In the genomic region with DNA sequence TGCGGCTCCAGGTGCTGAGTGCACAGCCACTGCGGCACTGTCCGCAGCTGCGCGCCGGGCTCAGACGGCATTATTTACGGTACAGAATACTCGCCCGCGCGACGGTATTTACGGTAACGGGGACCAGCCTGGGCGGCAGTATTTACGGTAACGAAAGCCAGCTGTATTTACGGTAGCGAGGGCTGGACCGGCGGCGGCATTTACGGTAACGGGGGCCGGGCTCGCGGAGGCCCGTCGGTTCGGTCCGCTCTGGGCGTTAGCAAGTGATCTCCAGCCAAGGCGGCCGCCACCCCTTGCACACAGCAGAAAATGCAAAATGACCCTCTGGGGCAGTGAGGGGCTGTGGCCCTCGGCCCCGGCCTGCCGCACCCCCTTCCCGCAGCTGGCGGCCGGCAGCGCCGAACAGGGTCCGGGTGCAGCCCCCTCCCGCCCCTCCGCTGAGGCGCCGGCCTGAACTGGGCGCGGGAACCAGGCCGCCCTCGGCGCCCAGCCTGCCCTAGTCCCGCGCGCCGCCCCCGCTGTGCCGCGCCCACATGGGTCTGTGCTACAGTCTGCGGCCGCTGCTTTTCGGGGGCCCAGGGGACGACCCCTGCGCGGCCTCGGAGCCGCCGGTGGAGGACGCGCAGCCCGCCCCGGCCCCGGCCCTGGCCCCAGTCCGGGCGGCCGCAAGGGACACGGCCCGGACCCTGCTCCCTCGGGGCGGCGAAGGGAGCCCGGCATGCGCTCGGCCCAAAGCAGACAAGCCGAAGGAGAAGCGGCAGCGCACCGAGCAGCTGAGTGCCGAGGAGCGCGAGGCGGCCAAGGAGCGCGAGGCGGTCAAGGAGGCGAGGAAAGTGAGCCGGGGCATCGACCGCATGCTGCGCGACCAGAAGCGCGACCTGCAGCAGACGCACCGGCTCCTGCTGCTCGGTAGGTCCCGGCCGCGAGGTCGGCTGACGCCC, we compare ENCODE assay signal across 8 cellular contexts. TPM values are rescaled to one million over a fixed set of nuclear protein-coding genes. Genes with fewer than 3 reads are reported as not detected.
DNase-seq lines count a peak whose midpoint lies in the region; ATAC-seq, FAIRE-seq and TF ChIP-seq lines count a peak whose summit lies in the region.

A gene (plus strand): TSS at position 234 of the 941 bp plus-strand sequence. CDS start 300 bp downstream, at position 534.

- no peak within 1 kb of the TSS for H2AK5ac ChIP-seq in H1 (ENCODE audit: low read depth, low read length)

- peak within 1 kb of the TSS; percentile 13 to 55 (median 42); a peak in 3 of 7 replicates for H3K9ac ChIP-seq in H1 (replicated peaks in 1 of 4; ENCODE audit: extremely low read depth in 1 of 4, low read depth in 3 of 4, low read length in 3 of 4)

- TF ChIP-seq RAD21 in H1 (IDR thresholded peaks at IDR 0.05 in 1 of 2, conservative IDR thresholded peaks at IDR 0.05 in 1 of 2; ENCODE audit: low read depth in 2 of 2, low read length in 2 of 2): peak in 1 of 2 experiments; percentile 36; a peak in 1 of 4 replicates

- FAIRE-seq in H1 (lab: Jason Lieb, UNC): no peak

- no peak within 1 kb of the TSS for H2BK15ac ChIP-seq in H1 (ENCODE audit: low read length)

- no peak within 1 kb of the TSS for H3K23ac ChIP-seq in H1 (ENCODE audit: insufficient read length)

- no peak within 1 kb of the TSS for H3K14ac ChIP-seq in H1 (ENCODE audit: insufficient read length)

- H3K4me2 ChIP-seq in H1 (ENCODE audit: insufficient read depth in 1 of 2, low read depth in 2 of 2, low read length in 2 of 2): peak within 1 kb of the TSS; percentile 61 to 77

- H3K18ac ChIP-seq in H1 (ENCODE audit: extremely low read depth, low read length): no peak within 1 kb of the TSS; the same call in 1 of the 2 replicates

- H3K27ac ChIP-seq in H1 (ENCODE audit: low read depth, low read length): no peak within 1 kb of the TSS
- no peak within 1 kb of the TSS for H3K27ac ChIP-seq in lower lobe of right lung

- peaks cover 3% of the 10 kb centered on the region; the same call in 1 of the 2 replicates for H3K23me2 ChIP-seq in H1 (ENCODE audit: low read depth, low read length)

- peak; percentile 67 for ATAC-seq in HG02763 (IDR thresholded peaks at IDR 0.05; ENCODE audit: unreplicated experiment)
- ATAC-seq in lower lobe of right lung: peak; percentile 96
- no peak for ATAC-seq in HG02623 (IDR thresholded peaks at IDR 0.05; ENCODE audit: unreplicated experiment)

- POLR2A ChIA-PET in H1 (lab: Charles Lee; ENCODE audit: partially characterized antibody): interaction anchor here (1.0 to 2.6 kb wide), 4 partner anchors 10 to 166 kb away, joined by 3 to 8 read pairs (median 6); no protein-coding TSS in a partner anchor

- H2BK20ac ChIP-seq in H1 (ENCODE audit: low read length): no peak within 1 kb of the TSS

- peak; percentile 22 to 87 for TF ChIP-seq EP300 in H1 (IDR thresholded peaks at IDR 0.05; ENCODE audit: borderline replicate concordance in 1 of 2, low read depth in 2 of 2, low read length in 2 of 2)

- H4K8ac ChIP-seq in H1 (ENCODE audit: extremely low read depth, insufficient read depth, low read length): peak within 1 kb of the TSS; percentile 85

- CTCF ChIA-PET in H1 (lab: Charles Lee; ENCODE audit: partially characterized antibody): interaction anchor here (0.8 to 3.2 kb wide), 5 partner anchors 33 to 356 kb away, joined by 3 to 16 read pairs (median 3); no protein-coding TSS in a partner anchor

- no peak within 1 kb of the TSS for H4K5ac ChIP-seq in H1 (ENCODE audit: insufficient read length, low read depth, low read length)

- TF ChIP-seq CTCF in H1 (IDR thresholded peaks at IDR 0.05; ENCODE audit: control extremely low read depth in 1 of 3, insufficient read depth in 1 of 3, low read depth in 1 of 3, low read length in 3 of 3) (no peak), lower lobe of right lung (IDR thresholded peaks at IDR 0.05) (no peak)

- no peaks in the 10 kb centered on the region; a peak in 1 of 7 replicates for H3K4me1 ChIP-seq in H1 (replicated peaks in 1 of 4; ENCODE audit: control insufficient read depth in 3 of 4, insufficient read depth in 4 of 4, low read length in 3 of 4)
- H3K4me1 ChIP-seq in lower lobe of right lung: peaks cover 7% of the 10 kb centered on the region

- no peaks in the 10 kb centered on the region for H3K79me2 ChIP-seq in H1 (ENCODE audit: control insufficient read depth in 1 of 2, insufficient read depth in 2 of 2, low read length in 2 of 2)

- H3K79me1 ChIP-seq in H1 (ENCODE audit: low read depth, low read length): no peaks in the 10 kb centered on the region

- H3K27me3 ChIP-seq in H1 (replicated peaks in 1 of 4; ENCODE audit: control insufficient read depth in 3 of 4, extremely low read depth in 1 of 4, insufficient read depth in 3 of 4, low read length in 3 of 4): peaks cover 0 to 11% (median 4%) of the 10 kb centered on the region in 4 experiments; a peak in 3 of 7 replicates
- H3K27me3 ChIP-seq in lower lobe of right lung (ENCODE audit: low read depth): peaks cover 18% of the 10 kb centered on the region

- H2BK12ac ChIP-seq in H1 (ENCODE audit: low read depth, low read length): no peak within 1 kb of the TSS

- DNase-seq in GDM1 (lab: John Stamatoyannopoulos, UW): peak; percentile 27
- DNase-seq in NCI-H2196 (lab: John Stamatoyannopoulos, UW; ENCODE audit: unreplicated experiment): peak; percentile 93
- DNase-seq in activated CD4-positive, alpha-beta T cell treated with anti-CD3 and anti-CD28 coated beads, Interleukin-2, amount 50 U/mL, for 48 hours: peak; percentile 67 to 71
- DNase-seq in H1 (ENCODE audit: low read depth in 1 of 2, low spot score in 2 of 2): peak; percentile 75 to 89
- DNase-seq in lower lobe of right lung: peak; percentile 83
- DNase-seq in stimulated activated CD4-positive, alpha-beta T cell treated with anti-CD3 and anti-CD28 coated beads, Interleukin-4, amount 100 ng/mL, for 48 hours (ENCODE audit: low read depth in 2 of 2): peak; percentile 42 to 58

- peak within 1 kb of the TSS; percentile 94 for H2AFZ ChIP-seq in H1 (ENCODE audit: low read length)

- peak within 1 kb of the TSS; percentile 30 for H3K56ac ChIP-seq in H1 (replicated peaks; ENCODE audit: insufficient read length, low read depth, low read length)

- H2BK5ac ChIP-seq in H1 (ENCODE audit: low read depth, low read length): no peak within 1 kb of the TSS

- peaks cover 0 to 2% of the 10 kb centered on the region in 2 experiments for H4K20me1 ChIP-seq in H1 (replicated peaks in 1 of 2; ENCODE audit: control insufficient read depth in 1 of 2, insufficient read depth in 2 of 2, low read length in 2 of 2)

- H3K4me3 ChIP-seq in H1 (ENCODE audit: extremely low read depth in 1 of 4, insufficient read depth in 2 of 4, low read depth in 3 of 4, low read length in 4 of 4) (peak within 1 kb of the TSS; percentile 53 to 78 (median 62)), lower lobe of right lung (peak within 1 kb of the TSS; percentile 74)

- H3K36me3 ChIP-seq in H1 (ENCODE audit: control insufficient read depth in 2 of 4, insufficient read depth in 4 of 4, low read length in 3 of 4): no peaks in the 10 kb centered on the region
- no peaks in the 10 kb centered on the region for H3K36me3 ChIP-seq in lower lobe of right lung

- peak within 1 kb of the TSS; percentile 74 for H4K91ac ChIP-seq in H1 (replicated peaks; ENCODE audit: insufficient read length, low read length)

- WGBS in H1 (ENCODE audit: extremely low coverage in 1 of 2, insufficient coverage in 1 of 2, insufficient read length in 1 of 2, insufficient replicate concordance in 2 of 2, low coverage in 1 of 2, low lambda C conversion rate in 2 of 2, missing lambda C conversion rate in 1 of 2), 2 experiments: 1% methylated on average over 69 of the region's 112 CpGs; no CpG with 5 or more reads in 1 of the 2 experiments

- no peak within 1 kb of the TSS for H2BK120ac ChIP-seq in H1 (replicated peaks; ENCODE audit: low read depth, low read length)

- no peaks in the 10 kb centered on the region for H3K9me3 ChIP-seq in H1 (ENCODE audit: insufficient read depth in 2 of 2, low read depth in 1 of 2, low read length in 1 of 2)
- H3K9me3 ChIP-seq in lower lobe of right lung: no peaks in the 10 kb centered on the region

- no peak within 1 kb of the TSS for H3K4ac ChIP-seq in H1 (replicated peaks; ENCODE audit: insufficient read length, low read depth, low read length)

- intact Hi-C loops in lower lobe of right lung (cut with DNase I): no loop called here

- TF ChIP-seq POLR2A in H1 (IDR thresholded peaks at IDR 0.05; ENCODE audit: control extremely low read depth in 1 of 2, low read depth in 2 of 2, low read length in 2 of 2): no peak

TF ChIP-seq in H1, 55 proteins besides CTCF, POLR2A, EP300 and RAD21 (continues in another document):
- TF ChIP-seq POLR2AphosphoS5 (IDR thresholded peaks at IDR 0.05; ENCODE audit: low read depth, low read length): 0 out of 2 replicates have a peak, but pooled peaks have one; percentile 45
- TF ChIP-seq EGR1 (IDR thresholded peaks at IDR 0.05; ENCODE audit: borderline replicate concordance, low read depth, low read length): peak; percentile 41; the same call in 1 of the 2 replicates
- peak; percentile 79; the same call in 1 of the 2 replicates for TF ChIP-seq GABPA (IDR thresholded peaks at IDR 0.05; ENCODE audit: borderline replicate concordance, insufficient read depth, low read length)
- TF ChIP-seq CREB1 (IDR thresholded peaks at IDR 0.05): peak; percentile 73
- TF ChIP-seq PHF8 (conservative IDR thresholded peaks at IDR 0.05; ENCODE audit: low read depth, low read length): peak; percentile 36
- TF ChIP-seq TBP (IDR thresholded peaks at IDR 0.05; ENCODE audit: low read depth, low read length): no peak; the same call in 1 of the 2 replicates
- no peak for TF ChIP-seq SP2 (IDR thresholded peaks at IDR 0.05; ENCODE audit: low read length)
- TF ChIP-seq JUND (IDR thresholded peaks at IDR 0.05; ENCODE audit: low read length): no peak
- peak; percentile 96 for TF ChIP-seq YY1 (IDR thresholded peaks at IDR 0.05; ENCODE audit: low read depth, low read length)
- TF ChIP-seq HDAC2 (IDR thresholded peaks at IDR 0.05; ENCODE audit: borderline replicate concordance in 1 of 2, low read depth in 2 of 2, low read length in 2 of 2): peak in 1 of 2 experiments; percentile 20; a peak in 1 of 4 replicates
- no peak for TF ChIP-seq KDM5A (IDR thresholded peaks at IDR 0.05; ENCODE audit: low read length)
- TF ChIP-seq SUZ12 (IDR thresholded peaks at IDR 0.05; ENCODE audit: low read length): no peak
- TF ChIP-seq SAP30 (IDR thresholded peaks at IDR 0.05; ENCODE audit: insufficient read depth, insufficient replicate concordance, low read length): no peak

RNA-seq across cellular contexts. Expression of the gene that starts here (rescaled TPM):
- 18.2 and 18.3 TPM in 2 replicates for total RNA-seq in H1 (2021; fragmentation: NEBNext Ultra II Directional; extraction: Animal tissue kit (Norgen Biotek cat#: 25700))
- polyA plus RNA-seq in H1 (2011; rRNA removed): 13.2 and 13.5 TPM in 2 replicates
- polyA plus RNA-seq in H1 (2011; cell fraction: cytosol; rRNA removed): 10.1 TPM
- 18.1 TPM for polyA plus RNA-seq in H1 (2011; cell fraction: nucleus; rRNA removed)
- 13.4 to 17.5 TPM (median 15.0 TPM) in 4 replicates for polyA plus RNA-seq in H1 (2012, experiment 1 of 2)
- polyA plus RNA-seq in H1 (2012, experiment 2 of 2): 4.5 TPM
- 11.1 TPM for polyA plus RNA-seq in H1 (2013, experiment 1 of 2)
- polyA plus RNA-seq in H1 (2013, experiment 2 of 2): 10.5 TPM
- polyA minus RNA-seq in H1 (2011; rRNA and poly(A)+ RNA removed): 17.7 and 43.0 TPM in 2 replicates
- polyA minus RNA-seq in H1 (2011; cell fraction: cytosol; rRNA and poly(A)+ RNA removed): 16.5 TPM
- 24.4 TPM for polyA minus RNA-seq in H1 (2011; cell fraction: nucleus; rRNA and poly(A)+ RNA removed)
- total RNA-seq in lower lobe of right lung: 5.6 TPM

Comparison
In these comparisons a context has a peak if more than half of its experiments do, and no peak if none do; other contexts are left out.
1. DNase-seq: peak in every context shown above with its lines; median percentile 93 in NCI-H2196; 83 in lower lobe of right lung; 82 in H1; 69 in activated CD4-positive, alpha-beta T cell treated with anti-CD3 and anti-CD28 coated beads, Interleukin-2, amount 50 U/mL, for 48 hours; 50 in stimulated activated CD4-positive, alpha-beta T cell treated with anti-CD3 and anti-CD28 coated beads, Interleukin-4, amount 100 ng/mL, for 48 hours; 27 in GDM1.